ENCODE assay signal across 1 cellular context in genomic region chr1:114716304-114717158, GRCh38.
TF ChIP-seq lines count a peak whose summit lies in the region.

Gene NRAS, minus strand, starts transcription at chr1:114716771. Its CDS starts 611 bp downstream, at chr1:114716160.

TF ChIP-seq in HEK293, 187 proteins besides CTCF, POLR2A, EP300 and RAD21 (continued from another document and continues in another):
- TF ChIP-seq ZBTB11 (tag by site-specific recombination; conservative IDR thresholded peaks at IDR 0.05; ENCODE audit: low read depth) = peak; percentile 85
- no peak for TF ChIP-seq ZNF792 (tag by site-specific recombination; IDR thresholded peaks at IDR 0.05)
- TF ChIP-seq ZNF341 (tag by site-specific recombination; IDR thresholded peaks at IDR 0.05; ENCODE audit: low read depth) = peak; percentile 41; the same call in 1 of the 2 replicates
- peak; percentile 50; the same call in 1 of the 2 replicates for TF ChIP-seq KLF17 (tag by site-specific recombination; IDR thresholded peaks at IDR 0.05)
- TF ChIP-seq ZNF140 (tag by site-specific recombination; IDR thresholded peaks at IDR 0.05) = no peak
- 0 out of 2 replicates have a peak, but pooled peaks have one; percentile 43 for TF ChIP-seq ZNF692 (tag by site-specific recombination; IDR thresholded peaks at IDR 0.05)
- peak; percentile 97 for TF ChIP-seq PATZ1 (tag by site-specific recombination; IDR thresholded peaks at IDR 0.05)
- TF ChIP-seq ZNF529 (tag by site-specific recombination; IDR thresholded peaks at IDR 0.05; ENCODE audit: insufficient replicate concordance) = no peak
- TF ChIP-seq ZFP37 (tag by site-specific recombination; IDR thresholded peaks at IDR 0.05) = 0 out of 2 replicates have a peak, but pooled peaks have one; percentile 44
- TF ChIP-seq ZNF221 (tag by site-specific recombination; IDR thresholded peaks at IDR 0.05; ENCODE audit: borderline replicate concordance) = no peak
- TF ChIP-seq KLF16 (tag by site-specific recombination; IDR thresholded peaks at IDR 0.05) = peak; percentile 70
- no peak for TF ChIP-seq HIC1 (tag by site-specific recombination; IDR thresholded peaks at IDR 0.05)
- TF ChIP-seq KLF8 (tag by site-specific recombination; IDR thresholded peaks at IDR 0.05) = peak; percentile 98
- TF ChIP-seq GLIS2 (tag by site-specific recombination; IDR thresholded peaks at IDR 0.05) = peak; percentile 59; the same call in 1 of the 2 replicates
- TF ChIP-seq ZNF391 (tag by site-specific recombination; IDR thresholded peaks at IDR 0.05; ENCODE audit: borderline replicate concordance, low read depth) = 0 out of 2 replicates have a peak, but pooled peaks have one; percentile 5
- 0 out of 2 replicates have a peak, but pooled peaks have one; percentile 28 for TF ChIP-seq EGR2 (tag by site-specific recombination; IDR thresholded peaks at IDR 0.05; ENCODE audit: low read depth)
- TF ChIP-seq ZBTB7A (tag by site-specific recombination; IDR thresholded peaks at IDR 0.05; ENCODE audit: low read depth) = 0 out of 2 replicates have a peak, but pooled peaks have one; percentile 54
- no peak for TF ChIP-seq ZNF704 (tag by site-specific recombination; IDR thresholded peaks at IDR 0.05)
- peak; percentile 86 for TF ChIP-seq ZNF629 (tag by site-specific recombination; IDR thresholded peaks at IDR 0.05)
- TF ChIP-seq GLIS1 (tag by site-specific recombination; IDR thresholded peaks at IDR 0.05) = peak; percentile 47
- TF ChIP-seq ZNF660 (tag by site-specific recombination; IDR thresholded peaks at IDR 0.05) = peak; percentile 54; the same call in 1 of the 2 replicates
- TF ChIP-seq ZNF175 (tag by site-specific recombination; IDR thresholded peaks at IDR 0.05) = no peak
- no peak for TF ChIP-seq ZNF362 (tag by site-specific recombination; IDR thresholded peaks at IDR 0.05)
- TF ChIP-seq KLF9 (tag by site-specific recombination; IDR thresholded peaks at IDR 0.05; ENCODE audit: low read depth) = peak; percentile 81
- 0 out of 2 replicates have a peak, but pooled peaks have one; percentile 55 for TF ChIP-seq YY1 (tag by site-specific recombination; IDR thresholded peaks at IDR 0.05)
- TF ChIP-seq IKZF3 (tag by site-specific recombination; IDR thresholded peaks at IDR 0.05) = no peak
- TF ChIP-seq ZNF518A (tag by site-specific recombination; conservative IDR thresholded peaks at IDR 0.05; ENCODE audit: low read depth) = 0 out of 2 replicates have a peak, but pooled peaks have one; percentile 44
- TF ChIP-seq FEZF1 (tag by site-specific recombination; IDR thresholded peaks at IDR 0.05) = no peak
- TF ChIP-seq SP7 (tag by site-specific recombination; IDR thresholded peaks at IDR 0.05) = peak; percentile 63
- peak; percentile 92 for TF ChIP-seq PRDM1 (tag by site-specific recombination; IDR thresholded peaks at IDR 0.05)
- TF ChIP-seq ZNF292 (tag by site-specific recombination; IDR thresholded peaks at IDR 0.05; ENCODE audit: borderline replicate concordance, low read depth) = no peak
- TF ChIP-seq TRIM28 (IDR thresholded peaks at IDR 0.05; ENCODE audit: borderline replicate concordance, low read length) = no peak
- TF ChIP-seq KLF1 (tag by site-specific recombination; IDR thresholded peaks at IDR 0.05) = peak; percentile 91
- no peak for TF ChIP-seq ZNF157 (tag by site-specific recombination; IDR thresholded peaks at IDR 0.05)
- 0 out of 2 replicates have a peak, but pooled peaks have one; percentile 21 for TF ChIP-seq INSM2 (tag by site-specific recombination; IDR thresholded peaks at IDR 0.05)
- peak; percentile 50; the same call in 1 of the 2 replicates for TF ChIP-seq YY2 (tag by site-specific recombination; IDR thresholded peaks at IDR 0.05)
- no peak for TF ChIP-seq ZNF24 (tag by site-specific recombination; IDR thresholded peaks at IDR 0.05)
- peak; percentile 73 for TF ChIP-seq SP2 (tag by site-specific recombination; IDR thresholded peaks at IDR 0.05)
- no peak for TF ChIP-seq SALL2 (tag by site-specific recombination; IDR thresholded peaks at IDR 0.05; ENCODE audit: borderline replicate concordance)
- TF ChIP-seq OVOL3 (tag by site-specific recombination; IDR thresholded peaks at IDR 0.05) = peak; percentile 27; the same call in 1 of the 2 replicates
- peak; percentile 35; the same call in 1 of the 2 replicates for TF ChIP-seq ZBTB17 (tag by site-specific recombination; IDR thresholded peaks at IDR 0.05)
- TF ChIP-seq ZNF335 (tag by site-specific recombination; conservative IDR thresholded peaks at IDR 0.05) = peak; percentile 97
